Comparison of ENCODE assay signal across 19 cellular contexts in the genomic region with DNA sequence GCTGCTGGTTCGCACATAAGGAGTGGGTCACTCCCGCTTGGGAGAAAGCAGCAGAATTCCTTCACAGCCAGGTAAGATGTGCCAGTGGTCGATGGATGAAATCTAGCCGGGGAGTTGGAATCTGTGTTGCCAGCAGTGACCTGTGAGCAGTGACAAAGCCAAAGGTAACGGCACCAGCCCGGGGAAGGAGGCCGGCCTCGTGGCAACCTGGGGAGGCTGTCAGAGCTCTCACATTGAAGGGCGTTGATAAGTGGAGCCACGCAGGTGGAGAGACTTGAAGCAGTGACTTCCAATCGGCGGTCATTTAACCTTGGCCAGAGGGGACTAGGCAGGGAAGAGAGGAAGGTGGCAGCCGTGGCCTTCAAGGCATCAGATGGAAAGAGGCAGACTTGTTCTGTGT. TPM values are rescaled to one million over a fixed set of nuclear protein-coding genes. Genes with fewer than 3 reads are reported as not detected.
"Had no signal": no experiment of that assay in that cellular context is flagged by ENCODE, and none has a peak within 500 bp of the region (broad histone marks: within the 10 kb centered on the region; RNA-seq: fewer than 3 reads in every experiment).

No MANE protein-coding gene starts in this region.

- H3K4me1 ChIP-seq: heart right ventricle had no signal

- H3K9me3 ChIP-seq: neutrophil had no signal

- H3K36me3 ChIP-seq: heart right ventricle, neutrophil had no signal

- DNase-seq: effector CD4-positive, alpha-beta T cell; heart right ventricle; hypothalamus; islet precursor cell; mesendoderm; naive thymus-derived CD4-positive, alpha-beta T cell; nephron progenitor cell; stimulated activated CD4-positive, alpha-beta T cell treated with anti-CD3 and anti-CD28 coated beads, Interleukin-12 subunit alpha, Interleukin-12 subunit beta, amount 100 ng/mL, for 4 hours; stimulated activated naive CD4-positive, alpha-beta T cell had no signal

- H3K27me3 ChIP-seq: neutrophil had no signal

- H3K27ac ChIP-seq: coronary artery, heart right ventricle, neutrophil, skin epidermis had no signal

- FAIRE-seq: endometrium, frontal cortex, urothelium cell line had no signal

- H3K4me3 ChIP-seq: coronary artery, heart right ventricle, skin epidermis had no signal

- ATAC-seq: esophagus mucosa; heart right ventricle; naive thymus-derived CD4-positive, alpha-beta T cell; sciatic nerve had no signal

RNA-seq across cellular contexts. Expression of a gene that starts 58.8 kb away (rescaled TPM):
- total RNA-seq: dermis microvascular lymphatic vessel endothelial cell, lung microvascular endothelial cell had no signal
- polyA plus RNA-seq: naive thymus-derived CD4-positive, alpha-beta T cell had no signal
